In the genomic region with DNA sequence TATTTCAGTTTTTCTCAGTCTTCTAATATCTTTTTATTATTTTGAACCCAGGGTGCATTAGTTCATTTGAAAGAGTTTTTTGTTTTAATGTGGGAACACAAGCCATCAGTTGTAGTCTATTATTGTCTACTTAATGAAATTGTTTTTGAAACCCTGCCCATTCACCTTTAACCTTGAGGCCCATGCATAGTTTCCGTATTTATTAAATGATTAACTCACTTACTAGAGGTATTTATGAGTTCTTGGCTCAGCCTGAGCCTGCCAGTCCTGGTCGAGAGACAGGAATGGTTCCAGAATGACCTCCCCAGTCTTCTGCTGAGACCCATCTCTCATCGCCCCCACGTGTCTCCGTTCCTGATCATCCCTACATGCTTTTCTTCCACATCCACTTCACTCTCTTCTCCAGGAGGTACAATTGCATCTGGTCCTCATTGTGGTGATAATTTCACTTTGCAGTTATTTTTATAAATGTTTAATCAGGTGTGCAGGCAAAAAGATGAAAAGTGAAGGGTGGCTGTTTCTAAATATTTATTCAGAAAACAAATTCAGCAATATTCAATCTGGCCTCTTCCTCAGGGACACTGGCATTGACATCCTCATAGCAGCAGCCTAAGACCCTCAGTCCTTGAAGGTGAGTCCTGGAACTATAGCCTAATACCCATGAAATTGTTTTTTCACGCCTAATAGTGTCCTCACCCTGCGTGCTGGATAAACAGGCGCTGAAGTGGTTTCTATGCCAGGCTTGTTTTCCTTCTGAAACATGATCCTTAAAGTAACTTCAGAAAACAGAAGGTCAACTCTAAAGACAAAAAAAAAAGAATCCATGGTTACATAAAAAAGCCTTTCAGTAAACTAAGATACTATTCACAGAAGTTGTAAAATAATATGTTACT, we compare ENCODE assay signal across 20 cellular contexts.
DNase-seq lines count a peak whose midpoint lies in the region; ATAC-seq and TF ChIP-seq lines count a peak whose summit lies in the region.
"Had no signal": no experiment of that assay in that cellular context is flagged by ENCODE, and none has a peak within 500 bp of the region (broad histone marks: within the 10 kb centered on the region; RNA-seq: fewer than 3 reads in every experiment).

No MANE protein-coding gene starts in this region.

- intact Hi-C loops in esophagus muscularis mucosa (cut with DNase I), result no loop called here

- no peaks in the 10 kb centered on the region for H3K27me3 ChIP-seq in mesenchymal stem cell (ENCODE audit: control insufficient read depth in 1 of 2, insufficient read depth in 1 of 2, low read length in 2 of 2)
- H3K27me3 ChIP-seq in esophagus muscularis mucosa, result no peaks in the 10 kb centered on the region
- H3K27me3 ChIP-seq: Peyer's patch had no signal

- peak overlapping the region; percentile 33 for H2AK5ac ChIP-seq in mesenchymal stem cell (ENCODE audit: low read length, severe bottlenecking)

- no peak overlapping the region for H2AFZ ChIP-seq in mesenchymal stem cell (ENCODE audit: low read depth, low read length)

- no peak for TF ChIP-seq EP300 in esophagus muscularis mucosa (IDR thresholded peaks at IDR 0.05)

- WGBS in mesenchymal stem cell, result 88% methylated on average over 5 of the region's 8 CpGs
- 53% methylated on average over 8 of the region's 8 CpGs for WGBS in esophagus muscularis mucosa

- H3K27ac ChIP-seq in mesenchymal stem cell (ENCODE audit: low read length, poor library complexity, severe bottlenecking), result peak overlapping the region; percentile 2
- peak overlapping the region in 1 of 4 donors; percentile 43 for H3K27ac ChIP-seq in esophagus muscularis mucosa (replicated peaks in 1 of 4)
- H3K27ac ChIP-seq: A549, Peyer's patch had no signal

- H3K9me3 ChIP-seq in mesenchymal stem cell (ENCODE audit: control insufficient read depth, low read length) (no peaks in the 10 kb centered on the region), esophagus muscularis mucosa (no peaks in the 10 kb centered on the region)
- H3K9me3 ChIP-seq: A549, Caco-2, HAP-1, Peyer's patch had no signal

- no peak overlapping the region for H3K4ac ChIP-seq in mesenchymal stem cell (ENCODE audit: low read depth in 1 of 2, low read length in 2 of 2)

- H2BK15ac ChIP-seq in mesenchymal stem cell (ENCODE audit: low read depth, poor library complexity, severe bottlenecking), result no peak overlapping the region

- H3K36me3 ChIP-seq in mesenchymal stem cell (ENCODE audit: control insufficient read depth in 1 of 2, insufficient read depth in 2 of 2, low read depth in 1 of 2, low read length in 2 of 2) (no peaks in the 10 kb centered on the region), esophagus muscularis mucosa (no peaks in the 10 kb centered on the region)
- H3K36me3 ChIP-seq: HAP-1, Peyer's patch had no signal

- H3K9ac ChIP-seq in mesenchymal stem cell (ENCODE audit: low read length), result no peak overlapping the region

- no peak for ATAC-seq in SK-N-SH treated with all-trans-retinoic acid at 6 μM for 48 hours
- ATAC-seq: A549 had no signal

- no peak for TF ChIP-seq CTCF in choroid plexus epithelial cell (conservative IDR thresholded peaks at IDR 0.05; ENCODE audit: low read depth, low read length)
- TF ChIP-seq CTCF in esophagus muscularis mucosa (IDR thresholded peaks at IDR 0.05), result no peak

- H3K4me2 ChIP-seq in mesenchymal stem cell (ENCODE audit: low read length, poor library complexity, severe bottlenecking), result no peak overlapping the region
- H3K4me2 ChIP-seq: A549 had no signal

- no peak overlapping the region for H2BK120ac ChIP-seq in mesenchymal stem cell (ENCODE audit: low read depth, low read length)

- H4K8ac ChIP-seq in mesenchymal stem cell (ENCODE audit: low read length), result no peak overlapping the region

- H3K14ac ChIP-seq in mesenchymal stem cell (ENCODE audit: low read length in 2 of 2), result no peak overlapping the region

- H3K4me3 ChIP-seq in choroid plexus epithelial cell (ENCODE audit: low read depth, low read length) (no peak overlapping the region), mesenchymal stem cell (ENCODE audit: insufficient read depth in 1 of 2, low read depth in 1 of 2, low read length in 2 of 2) (no peak overlapping the region), esophagus muscularis mucosa (no peak overlapping the region)
- H3K4me3 ChIP-seq: A549, HAP-1, Peyer's patch had no signal

- TF ChIP-seq POLR2A in esophagus muscularis mucosa (IDR thresholded peaks at IDR 0.05; ENCODE audit: low read depth), result no peak

- no peaks in the 10 kb centered on the region for H3K79me1 ChIP-seq in mesenchymal stem cell (replicated peaks; ENCODE audit: low read length, poor library complexity, severe bottlenecking)

- DNase-seq in NCI-H510A treated with DMSO at 0.1 percent for 48 hours (lab: John Stamatoyannopoulos, UW), result peak; percentile 54
- DNase-seq in NCI-H510A (lab: John Stamatoyannopoulos, UW), result no peak
- DNase-seq in choroid plexus epithelial cell (ENCODE audit: low read depth), result peak; percentile 61
- DNase-seq in mesenchymal stem cell, result no peak
- peak; percentile 29 for DNase-seq in smooth muscle cell of the brain vasculature (ENCODE audit: low read depth, low spot score)
- DNase-seq in NCI-H2227 treated with DMSO at 0.1 percent for 48 hours (lab: John Stamatoyannopoulos, UW), result no peak
- no peak for DNase-seq in esophagus muscularis mucosa (ENCODE audit: extremely low spot score)
- DNase-seq: Caco-2, DND-41, GDM1, Karpas-422, NCI-H1417 treated with DMSO at 0.1 percent for 48 hours, NCI-H2029, NCI-H345, NCI-H774, Peyer's patch, Right ventricle myocardium superior had no signal

- no peak overlapping the region for H3K18ac ChIP-seq in mesenchymal stem cell (ENCODE audit: low read depth in 1 of 2, low read length in 2 of 2)

- H3K4me1 ChIP-seq in mesenchymal stem cell (ENCODE audit: control insufficient read depth, insufficient read depth, low read depth, low read length) (peaks cover 3% of the 10 kb centered on the region), esophagus muscularis mucosa (peaks cover 0 to 42% (median 25%) of the 10 kb centered on the region in 4 donors)
- H3K4me1 ChIP-seq: A549, HAP-1, Peyer's patch had no signal

- no peak overlapping the region for H3K23ac ChIP-seq in mesenchymal stem cell (ENCODE audit: low read length in 2 of 2)

- H4K91ac ChIP-seq in mesenchymal stem cell (ENCODE audit: low read length), result no peak overlapping the region

- no peak overlapping the region for H2BK12ac ChIP-seq in mesenchymal stem cell (ENCODE audit: low read length in 2 of 2)

- no peak overlapping the region for H2BK5ac ChIP-seq in mesenchymal stem cell (ENCODE audit: low read depth, low read length, poor library complexity, severe bottlenecking)

TF ChIP-seq in SK-N-SH treated with all-trans-retinoic acid at 6 μM for 48 hours, 23 proteins besides CTCF, POLR2A, EP300 and RAD21:
- TF ChIP-seq GLIS3 (CRISPR knock-in tag; IDR thresholded peaks at IDR 0.05) (no peak), ESRRG (CRISPR knock-in tag; IDR thresholded peaks at IDR 0.05) (no peak), ARNTL (CRISPR knock-in tag; IDR thresholded peaks at IDR 0.05; ENCODE audit: borderline replicate concordance, low read depth) (no peak), ZC3H10 (CRISPR knock-in tag; IDR thresholded peaks at IDR 0.05) (no peak), ZFP30 (CRISPR knock-in tag; IDR thresholded peaks at IDR 0.05) (no peak), SNAI2 (CRISPR knock-in tag; IDR thresholded peaks at IDR 0.05) (no peak), CSDC2 (CRISPR knock-in tag; IDR thresholded peaks at IDR 0.05) (no peak), TOX (CRISPR knock-in tag; IDR thresholded peaks at IDR 0.05; ENCODE audit: borderline replicate concordance) (no peak)
- TF ChIP-seq, protein P1, sequence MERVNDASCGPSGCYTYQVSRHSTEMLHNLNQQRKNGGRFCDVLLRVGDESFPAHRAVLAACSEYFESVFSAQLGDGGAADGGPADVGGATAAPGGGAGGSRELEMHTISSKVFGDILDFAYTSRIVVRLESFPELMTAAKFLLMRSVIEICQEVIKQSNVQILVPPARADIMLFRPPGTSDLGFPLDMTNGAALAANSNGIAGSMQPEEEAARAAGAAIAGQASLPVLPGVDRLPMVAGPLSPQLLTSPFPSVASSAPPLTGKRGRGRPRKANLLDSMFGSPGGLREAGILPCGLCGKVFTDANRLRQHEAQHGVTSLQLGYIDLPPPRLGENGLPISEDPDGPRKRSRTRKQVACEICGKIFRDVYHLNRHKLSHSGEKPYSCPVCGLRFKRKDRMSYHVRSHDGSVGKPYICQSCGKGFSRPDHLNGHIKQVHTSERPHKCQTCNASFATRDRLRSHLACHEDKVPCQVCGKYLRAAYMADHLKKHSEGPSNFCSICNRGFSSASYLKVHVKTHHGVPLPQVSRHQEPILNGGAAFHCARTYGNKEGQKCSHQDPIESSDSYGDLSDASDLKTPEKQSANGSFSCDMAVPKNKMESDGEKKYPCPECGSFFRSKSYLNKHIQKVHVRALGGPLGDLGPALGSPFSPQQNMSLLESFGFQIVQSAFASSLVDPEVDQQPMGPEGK (CRISPR knock-in tag; IDR thresholded peaks at IDR 0.05; ENCODE audit: borderline replicate concordance), result no peak
- TF ChIP-seq, protein P2, sequence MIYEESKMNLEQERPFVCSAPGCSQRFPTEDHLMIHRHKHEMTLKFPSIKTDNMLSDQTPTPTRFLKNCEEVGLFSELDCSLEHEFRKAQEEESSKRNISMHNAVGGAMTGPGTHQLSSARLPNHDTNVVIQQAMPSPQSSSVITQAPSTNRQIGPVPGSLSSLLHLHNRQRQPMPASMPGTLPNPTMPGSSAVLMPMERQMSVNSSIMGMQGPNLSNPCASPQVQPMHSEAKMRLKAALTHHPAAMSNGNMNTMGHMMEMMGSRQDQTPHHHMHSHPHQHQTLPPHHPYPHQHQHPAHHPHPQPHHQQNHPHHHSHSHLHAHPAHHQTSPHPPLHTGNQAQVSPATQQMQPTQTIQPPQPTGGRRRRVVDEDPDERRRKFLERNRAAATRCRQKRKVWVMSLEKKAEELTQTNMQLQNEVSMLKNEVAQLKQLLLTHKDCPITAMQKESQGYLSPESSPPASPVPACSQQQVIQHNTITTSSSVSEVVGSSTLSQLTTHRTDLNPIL (CRISPR knock-in tag; IDR thresholded peaks at IDR 0.05; ENCODE audit: low read depth), result no peak

Comparison
In these comparisons a context has a peak if more than half of its experiments do, and no peak if none do; other contexts are left out.
1. DNase-seq: peak in NCI-H510A treated with DMSO at 0.1 percent for 48 hours (single experiment), choroid plexus epithelial cell (single experiment) and smooth muscle cell of the brain vasculature (single experiment); none in NCI-H510A (single experiment), mesenchymal stem cell (single experiment), NCI-H2227 treated with DMSO at 0.1 percent for 48 hours (single experiment) and esophagus muscularis mucosa (single experiment).